31 cellular contexts compared by ENCODE assay signal in the genomic region with DNA sequence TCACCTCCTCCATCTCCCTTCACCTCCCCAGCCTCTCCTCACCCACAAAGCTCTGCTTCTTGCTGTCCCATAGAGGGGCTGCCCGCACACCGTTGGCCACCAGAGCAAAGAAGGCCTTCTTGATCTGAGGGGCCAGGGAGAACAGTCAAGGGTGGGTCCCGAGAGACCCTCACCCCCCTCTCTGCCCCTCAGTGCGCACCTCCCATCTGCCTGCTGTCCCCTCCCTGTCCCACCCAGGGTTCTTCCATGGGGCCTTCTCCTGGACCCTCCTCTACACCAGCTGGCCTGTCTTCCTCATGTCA. TPM values are rescaled to one million over a fixed set of nuclear protein-coding genes. Genes with fewer than 3 reads are reported as not detected.
"Had no signal": no experiment of that assay in that cellular context is flagged by ENCODE, and none has a peak within 500 bp of the region (broad histone marks: within the 10 kb centered on the region; RNA-seq: fewer than 3 reads in every experiment).

No MANE protein-coding gene starts in this region.

- H3K4me3 ChIP-seq: colonic mucosa, gastroesophageal sphincter, heart left ventricle, hepatocyte, left lung, ovary, sigmoid colon, skin epidermis, suprapubic skin, transverse colon, upper lobe of right lung, uterus had no signal

- H3K79me2 ChIP-seq: hepatocyte had no signal

- H3K4me2 ChIP-seq: hepatocyte had no signal

- H3K27me3 ChIP-seq: colonic mucosa, hepatocyte, ovary, suprapubic skin, upper lobe of right lung, uterus had no signal

- H3K4me1 ChIP-seq: colonic mucosa, left lung, sigmoid colon, transverse colon, upper lobe of right lung, uterus had no signal

- H2AFZ ChIP-seq: hepatocyte had no signal

- H3K36me3 ChIP-seq: colonic mucosa, gastroesophageal sphincter, heart left ventricle, left lung, ovary, sigmoid colon, suprapubic skin, transverse colon, upper lobe of right lung, uterus had no signal

- DNase-seq: colonic mucosa; effector CD8-positive, alpha-beta T cell; endodermal cell; foreskin fibroblast; heart left ventricle; left cardiac atrium; left lung; mammary epithelial cell; mesendoderm; naive thymus-derived CD8-positive, alpha-beta T cell; nephron progenitor cell; occipital lobe; ovary; posterior cingulate gyrus; sigmoid colon; stimulated activated CD4-positive, alpha-beta T cell treated with anti-CD3 and anti-CD28 coated beads, Interleukin-15, amount 100 ng/mL, for 24 hours; stimulated activated CD4-positive, alpha-beta T cell treated with anti-CD3 and anti-CD28 coated beads, Interleukin-2, amount 100 ng/mL, for 48 hours; stimulated activated naive CD4-positive, alpha-beta T cell; stimulated activated naive CD8-positive, alpha-beta T cell treated with anti-CD3 and anti-CD28 coated beads, Interleukin-15, amount 100 ng/mL, for 72 hours; transverse colon; upper lobe of right lung; uterus had no signal

- FAIRE-seq: islet of Langerhans had no signal

- H3K27ac ChIP-seq: colonic mucosa, epithelial cell of prostate, gastroesophageal sphincter, heart left ventricle, hepatocyte, left lung, ovary, sigmoid colon, skin epidermis, suprapubic skin, transverse colon, upper lobe of right lung, uterus had no signal

- H3K9me3 ChIP-seq: colonic mucosa, gastroesophageal sphincter, heart left ventricle, left lung, ovary, sigmoid colon, suprapubic skin, transverse colon, upper lobe of right lung, uterus had no signal

- ATAC-seq: esophagus mucosa; gastroesophageal sphincter; heart left ventricle; left cardiac atrium; left lung; naive thymus-derived CD8-positive, alpha-beta T cell; stimulated activated naive CD8-positive, alpha-beta T cell treated with anti-CD3 and anti-CD28 coated beads, Interleukin-15, amount 100 ng/mL, for 72 hours; upper lobe of right lung had no signal

RNA-seq across cellular contexts. Expression of a gene that starts 3.2 kb away (rescaled TPM):
- total RNA-seq: chondrocyte; colonic mucosa; endodermal cell; esophagus mucosa; gastroesophageal sphincter; heart left ventricle; hepatocyte; kidney epithelial cell; left lung; mammary epithelial cell; naive thymus-derived CD8-positive, alpha-beta T cell; occipital lobe; sigmoid colon; transverse colon; upper lobe of right lung; uterus had no signal
- polyA plus RNA-seq: mammary epithelial cell; naive thymus-derived CD8-positive, alpha-beta T cell; ovary; sigmoid colon had no signal

RNA-seq across cellular contexts. Expression of a gene that starts 31.2 kb away (rescaled TPM):
- total RNA-seq: chondrocyte; endodermal cell; esophagus mucosa; left lung; mammary epithelial cell; naive thymus-derived CD8-positive, alpha-beta T cell; occipital lobe; upper lobe of right lung had no signal
- polyA plus RNA-seq: mammary epithelial cell had no signal

RNA-seq across cellular contexts. Expression of a gene that starts 52.2 kb away (rescaled TPM):
- total RNA-seq: chondrocyte, endodermal cell, gastroesophageal sphincter, occipital lobe, sigmoid colon had no signal
